Comparison of ENCODE assay signal across 8 cellular contexts in genomic region chr10:45100429-45100828, GRCh38.
"Had no signal": no experiment of that assay in that cellular context is flagged by ENCODE, and none has a peak within 500 bp of the region (broad histone marks: within the 10 kb centered on the region; RNA-seq: fewer than 3 reads in every experiment).

No MANE protein-coding gene starts in this region.

- H3K27ac ChIP-seq: GM23248 had no signal

- H3K4me3 ChIP-seq: GM23248 had no signal

- H3K9ac ChIP-seq: GM23248 had no signal

- DNase-seq: GM23248, H9, HCEC 1CT, IMR-90, KBM-7 had no signal

- FAIRE-seq: H1, H54, HTR-8/SVneo had no signal

- H2AFZ ChIP-seq: GM23248 had no signal
